1 cellular context compared by ENCODE assay signal in the genomic region with DNA sequence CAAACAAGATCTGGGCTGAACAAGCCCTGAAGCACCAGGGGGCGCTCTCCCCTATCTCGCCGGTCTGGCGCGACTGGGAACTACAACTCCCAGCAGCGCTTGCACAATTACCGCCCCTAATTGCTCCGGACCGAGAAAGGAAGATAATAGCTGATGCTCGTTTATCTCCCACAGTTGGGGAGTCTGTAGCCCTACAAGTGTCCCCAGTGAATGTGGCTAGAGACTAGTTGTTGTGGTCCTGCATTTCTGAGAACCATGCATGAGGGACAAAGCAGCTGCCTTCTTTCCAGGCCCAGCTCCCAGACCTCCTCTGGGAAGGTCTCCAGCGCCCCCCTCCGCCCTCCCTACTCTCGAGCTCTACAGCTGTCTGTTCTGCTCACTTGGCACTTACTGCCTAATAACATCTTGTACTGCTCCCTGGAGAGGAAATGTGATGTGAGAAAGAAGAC.
A peak's percentile ranks its signal among the peaks of the same experiment; 100 is the strongest.
TF ChIP-seq lines count a peak whose summit lies in the region.

No MANE protein-coding gene starts in this region.

TF ChIP-seq in K562, 482 proteins besides CTCF, POLR2A, EP300 and RAD21 (continued from another document and continues in another):
- TF ChIP-seq JUND (IDR thresholded peaks at IDR 0.05; ENCODE audit: borderline replicate concordance, low read depth, low read length) (peak; percentile 61), JUND (tag; IDR thresholded peaks at IDR 0.05; ENCODE audit: borderline replicate concordance, low read depth, low read length) (peak; percentile 27; the same call in 2 of the 3 replicates), ZMIZ1 (IDR thresholded peaks at IDR 0.05; ENCODE audit: low read depth in 2 of 2, low read length in 2 of 2) (no peak), ARID1B (IDR thresholded peaks at IDR 0.05) (no peak), PYGO2 (tag; IDR thresholded peaks at IDR 0.05) (no peak), ZFPM2 (CRISPR knock-in tag; IDR thresholded peaks at IDR 0.05) (no peak), HEY1 (CRISPR knock-in tag; IDR thresholded peaks at IDR 0.05; ENCODE audit: borderline replicate concordance) (no peak; the same call in 1 of the 2 replicates), CTCFL (IDR thresholded peaks at IDR 0.05; ENCODE audit: borderline replicate concordance, insufficient read depth, low read depth, low read length, poor library complexity, severe bottlenecking) (peak; percentile 94), FOXM1 (IDR thresholded peaks at IDR 0.05; ENCODE audit: low read depth) (no peak), FOXM1 (CRISPR knock-in tag; IDR thresholded peaks at IDR 0.05; ENCODE audit: low read depth) (no peak), PRPF4 (IDR thresholded peaks at IDR 0.05; ENCODE audit: insufficient read depth, low read depth, low read length, poor library complexity, severe bottlenecking) (no peak), GABPB2 (CRISPR knock-in tag; conservative IDR thresholded peaks at IDR 0.05) (no peak), MAFG (tag; conservative IDR thresholded peaks at IDR 0.05) (no peak; the same call in 1 of the 2 replicates), POLR2G (IDR thresholded peaks at IDR 0.05; ENCODE audit: low read depth, low read length) (no peak), PURB (CRISPR knock-in tag; IDR thresholded peaks at IDR 0.05; ENCODE audit: low read depth) (no peak), TOE1 (IDR thresholded peaks at IDR 0.05; ENCODE audit: borderline replicate concordance) (no peak; the same call in 1 of the 2 replicates), TOE1 (CRISPR knock-in tag; IDR thresholded peaks at IDR 0.05; ENCODE audit: borderline replicate concordance, low read depth) (no peak), ARID2 (IDR thresholded peaks at IDR 0.05) (no peak), POLR2AphosphoS2 (IDR thresholded peaks at IDR 0.05; ENCODE audit: low read length) (no peak), ZFP36 (IDR thresholded peaks at IDR 0.05; ENCODE audit: low read depth, low read length, partially characterized antibody) (no peak), RBM39 (optimal IDR thresholded peaks at IDR 0.05; ENCODE audit: low read depth, low read length) (no peak), ZNF274 (IDR thresholded peaks at IDR 0.05; ENCODE audit: borderline replicate concordance, low read depth, low read length) (no peak), RBM15 (IDR thresholded peaks at IDR 0.05; ENCODE audit: insufficient read depth, low read length) (no peak), ZC3H8 (IDR thresholded peaks at IDR 0.05) (no peak), KAT8 (IDR thresholded peaks at IDR 0.05; ENCODE audit: low read depth) (no peak), USF2 (CRISPR knock-in tag; IDR thresholded peaks at IDR 0.05) (no peak), TARDBP (IDR thresholded peaks at IDR 0.05) (peak; percentile 45; the same call in 1 of the 2 replicates), BRD9 (IDR thresholded peaks at IDR 0.05; ENCODE audit: low read depth, partially characterized antibody) (no peak)
- TF ChIP-seq, protein P1, sequence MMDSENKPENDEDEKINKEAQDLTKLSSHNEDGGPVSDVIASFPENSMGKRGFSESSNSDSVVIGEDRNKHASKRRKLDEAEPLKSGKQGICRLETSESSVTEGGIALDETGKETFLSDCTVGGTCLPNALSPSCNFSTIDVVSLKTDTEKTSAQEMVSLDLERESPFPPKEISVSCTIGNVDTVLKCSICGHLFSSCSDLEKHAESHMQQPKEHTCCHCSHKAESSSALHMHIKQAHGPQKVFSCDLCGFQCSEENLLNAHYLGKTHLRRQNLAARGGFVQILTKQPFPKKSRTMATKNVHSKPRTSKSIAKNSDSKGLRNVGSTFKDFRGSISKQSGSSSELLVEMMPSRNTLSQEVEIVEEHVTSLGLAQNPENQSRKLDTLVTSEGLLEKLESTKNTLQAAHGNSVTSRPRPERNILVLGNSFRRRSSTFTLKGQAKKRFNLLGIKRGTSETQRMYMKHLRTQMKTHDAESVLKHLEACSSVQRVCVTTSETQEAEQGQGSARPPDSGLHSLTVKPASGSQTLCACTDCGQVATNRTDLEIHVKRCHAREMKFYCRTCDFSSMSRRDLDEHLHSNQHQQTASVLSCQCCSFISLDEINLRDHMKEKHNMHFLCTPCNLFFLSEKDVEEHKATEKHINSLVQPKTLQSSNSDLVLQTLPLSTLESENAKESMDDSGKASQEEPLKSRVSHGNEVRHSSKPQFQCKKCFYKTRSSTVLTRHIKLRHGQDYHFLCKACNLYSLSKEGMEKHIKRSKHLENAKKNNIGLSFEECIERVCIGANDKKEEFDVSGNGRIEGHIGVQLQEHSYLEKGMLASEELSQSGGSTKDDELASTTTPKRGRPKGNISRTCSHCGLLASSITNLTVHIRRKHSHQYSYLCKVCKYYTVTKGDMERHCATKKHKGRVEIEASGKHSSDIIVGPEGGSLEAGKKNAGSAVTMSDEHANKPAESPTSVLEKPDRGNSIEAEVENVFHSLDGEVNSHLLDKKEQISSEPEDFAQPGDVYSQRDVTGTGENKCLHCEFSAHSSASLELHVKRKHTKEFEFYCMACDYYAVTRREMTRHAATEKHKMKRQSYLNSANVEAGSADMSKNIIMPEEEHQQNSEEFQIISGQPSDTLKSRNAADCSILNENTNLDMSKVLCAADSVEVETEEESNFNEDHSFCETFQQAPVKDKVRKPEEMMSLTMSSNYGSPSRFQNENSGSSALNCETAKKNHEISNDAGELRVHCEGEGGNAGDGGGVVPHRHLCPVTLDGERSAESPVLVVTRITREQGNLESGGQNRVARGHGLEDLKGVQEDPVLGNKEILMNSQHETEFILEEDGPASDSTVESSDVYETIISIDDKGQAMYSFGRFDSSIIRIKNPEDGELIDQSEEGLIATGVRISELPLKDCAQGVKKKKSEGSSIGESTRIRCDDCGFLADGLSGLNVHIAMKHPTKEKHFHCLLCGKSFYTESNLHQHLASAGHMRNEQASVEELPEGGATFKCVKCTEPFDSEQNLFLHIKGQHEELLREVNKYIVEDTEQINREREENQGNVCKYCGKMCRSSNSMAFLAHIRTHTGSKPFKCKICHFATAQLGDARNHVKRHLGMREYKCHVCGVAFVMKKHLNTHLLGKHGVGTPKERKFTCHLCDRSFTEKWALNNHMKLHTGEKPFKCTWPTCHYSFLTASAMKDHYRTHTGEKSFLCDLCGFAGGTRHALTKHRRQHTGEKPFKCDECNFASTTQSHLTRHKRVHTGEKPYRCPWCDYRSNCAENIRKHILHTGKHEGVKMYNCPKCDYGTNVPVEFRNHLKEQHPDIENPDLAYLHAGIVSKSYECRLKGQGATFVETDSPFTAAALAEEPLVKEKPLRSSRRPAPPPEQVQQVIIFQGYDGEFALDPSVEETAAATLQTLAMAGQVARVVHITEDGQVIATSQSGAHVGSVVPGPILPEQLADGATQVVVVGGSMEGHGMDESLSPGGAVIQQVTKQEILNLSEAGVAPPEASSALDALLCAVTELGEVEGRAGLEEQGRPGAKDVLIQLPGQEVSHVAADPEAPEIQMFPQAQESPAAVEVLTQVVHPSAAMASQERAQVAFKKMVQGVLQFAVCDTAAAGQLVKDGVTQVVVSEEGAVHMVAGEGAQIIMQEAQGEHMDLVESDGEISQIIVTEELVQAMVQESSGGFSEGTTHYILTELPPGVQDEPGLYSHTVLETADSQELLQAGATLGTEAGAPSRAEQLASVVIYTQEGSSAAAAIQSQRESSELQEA (IDR thresholded peaks at IDR 0.05; ENCODE audit: low read depth): no peak
- TF ChIP-seq, protein P2, sequence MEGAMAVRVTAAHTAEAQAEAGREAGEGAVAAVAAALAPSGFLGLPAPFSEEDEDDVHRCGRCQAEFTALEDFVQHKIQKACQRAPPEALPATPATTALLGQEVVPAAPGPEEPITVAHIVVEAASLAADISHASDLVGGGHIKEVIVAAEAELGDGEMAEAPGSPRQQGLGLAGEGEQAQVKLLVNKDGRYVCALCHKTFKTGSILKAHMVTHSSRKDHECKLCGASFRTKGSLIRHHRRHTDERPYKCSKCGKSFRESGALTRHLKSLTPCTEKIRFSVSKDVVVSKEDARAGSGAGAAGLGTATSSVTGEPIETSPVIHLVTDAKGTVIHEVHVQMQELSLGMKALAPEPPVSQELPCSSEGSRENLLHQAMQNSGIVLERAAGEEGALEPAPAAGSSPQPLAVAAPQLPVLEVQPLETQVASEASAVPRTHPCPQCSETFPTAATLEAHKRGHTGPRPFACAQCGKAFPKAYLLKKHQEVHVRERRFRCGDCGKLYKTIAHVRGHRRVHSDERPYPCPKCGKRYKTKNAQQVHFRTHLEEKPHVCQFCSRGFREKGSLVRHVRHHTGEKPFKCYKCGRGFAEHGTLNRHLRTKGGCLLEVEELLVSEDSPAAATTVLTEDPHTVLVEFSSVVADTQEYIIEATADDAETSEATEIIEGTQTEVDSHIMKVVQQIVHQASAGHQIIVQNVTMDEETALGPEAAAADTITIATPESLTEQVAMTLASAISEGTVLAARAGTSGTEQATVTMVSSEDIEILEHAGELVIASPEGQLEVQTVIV (CRISPR knock-in tag; IDR thresholded peaks at IDR 0.05; ENCODE audit: borderline replicate concordance): no peak
- TF ChIP-seq, protein P3, sequence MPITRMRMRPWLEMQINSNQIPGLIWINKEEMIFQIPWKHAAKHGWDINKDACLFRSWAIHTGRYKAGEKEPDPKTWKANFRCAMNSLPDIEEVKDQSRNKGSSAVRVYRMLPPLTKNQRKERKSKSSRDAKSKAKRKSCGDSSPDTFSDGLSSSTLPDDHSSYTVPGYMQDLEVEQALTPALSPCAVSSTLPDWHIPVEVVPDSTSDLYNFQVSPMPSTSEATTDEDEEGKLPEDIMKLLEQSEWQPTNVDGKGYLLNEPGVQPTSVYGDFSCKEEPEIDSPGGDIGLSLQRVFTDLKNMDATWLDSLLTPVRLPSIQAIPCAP (CRISPR knock-in tag; IDR thresholded peaks at IDR 0.05; ENCODE audit: borderline replicate concordance): no peak
